ENCODE assay signal across 23 cellular contexts in genomic region chr12:40197590-40197989, GRCh38.
"Had no signal": no experiment of that assay in that cellular context is flagged by ENCODE, and none has a peak within 500 bp of the region (broad histone marks: within the 10 kb centered on the region; RNA-seq: fewer than 3 reads in every experiment).

No MANE protein-coding gene starts in this region.

- H3K27me3 ChIP-seq: MG63, SJSA1 had no signal

- DNase-seq: IMR-90, Karpas-422, KG1, MG63, NCI-H1092, NCI-H1105 treated with DMSO at 0.1 percent for 48 hours, NCI-H1417 treated with DMSO at 0.1 percent for 48 hours, NCI-H146, NCI-H1694 treated with DMSO at 0.1 percent for 48 hours, NCI-H1930, NCI-H2081, NCI-H2107, NCI-H2227 treated with DMSO at 0.1 percent for 48 hours, NCI-H524 treated with DMSO at 0.1 percent for 48 hours, NCI-H69, NCI-H774, Right ventricle myocardium superior, RPMI8226, SIG-M5 had no signal

- H3K27ac ChIP-seq: HL-60, SJSA1, SK-N-MC had no signal

- H3K36me3 ChIP-seq: MG63, SJSA1 had no signal

- H3K4me3 ChIP-seq: MG63, SJSA1, SK-N-MC had no signal

- H3K4me1 ChIP-seq: SJSA1 had no signal

- FAIRE-seq: RCC 7860 had no signal

- H3K9me3 ChIP-seq: MG63, SJSA1 had no signal
